ENCODE assay signal across 26 cellular contexts in genomic region chr6:140360651-140361050, GRCh38.
DNase-seq lines count a peak whose midpoint lies in the region; ATAC-seq, FAIRE-seq and TF ChIP-seq lines count a peak whose summit lies in the region.
"Had no signal": no experiment of that assay in that cellular context is flagged by ENCODE, and none has a peak within 500 bp of the region (broad histone marks: within the 10 kb centered on the region; RNA-seq: fewer than 3 reads in every experiment).

No MANE protein-coding gene starts in this region.

- H3K36me3 ChIP-seq in H1 (ENCODE audit: control insufficient read depth in 2 of 4, insufficient read depth in 4 of 4, low read length in 3 of 4) (no peaks in the 10 kb centered on the region; a peak in 1 of 8 replicates), mesenchymal stem cell (ENCODE audit: control insufficient read depth in 1 of 2, insufficient read depth in 2 of 2, low read depth in 1 of 2, low read length in 2 of 2) (peaks cover 0 to 3% of the 10 kb centered on the region in 2 experiments), small intestine (ENCODE audit: control insufficient read depth in 2 of 2, insufficient read depth in 2 of 2, low read length in 2 of 2) (no peaks in the 10 kb centered on the region)
- H3K36me3 ChIP-seq: BLaER1 treated with 17β-estradiol and CSF1 and Interleukin-3, amounts not matched to agents 10 nM and 100 nM; neutrophil; sigmoid colon; suprapubic skin had no signal

- H3K4me3 ChIP-seq in H1 (ENCODE audit: extremely low read depth in 1 of 4, insufficient read depth in 2 of 4, low read depth in 3 of 4, low read length in 4 of 4) = no peak overlapping the region
- no peak overlapping the region for H3K4me3 ChIP-seq in mesenchymal stem cell (ENCODE audit: insufficient read depth in 1 of 2, low read depth in 1 of 2, low read length in 2 of 2)
- no peak overlapping the region for H3K4me3 ChIP-seq in small intestine (ENCODE audit: low read depth in 1 of 2, low read length in 2 of 2)
- H3K4me3 ChIP-seq: BLaER1 treated with 17β-estradiol and CSF1 and Interleukin-3, amounts not matched to agents 10 nM and 100 nM; sigmoid colon; suprapubic skin had no signal

- no peak overlapping the region for H2BK12ac ChIP-seq in H1 (ENCODE audit: low read depth, low read length)
- no peak overlapping the region for H2BK12ac ChIP-seq in mesenchymal stem cell (ENCODE audit: low read length in 2 of 2)

- H3K23ac ChIP-seq in H1 (ENCODE audit: insufficient read length) (no peak overlapping the region), mesenchymal stem cell (ENCODE audit: low read length in 2 of 2) (no peak overlapping the region)

- H3K18ac ChIP-seq in H1 (ENCODE audit: extremely low read depth, low read length) (no peak overlapping the region), mesenchymal stem cell (ENCODE audit: low read depth in 1 of 2, low read length in 2 of 2) (no peak overlapping the region)

- POLR2A ChIA-PET in H1 (lab: Charles Lee; ENCODE audit: partially characterized antibody) = no interaction called here

- H4K8ac ChIP-seq in H1 (ENCODE audit: extremely low read depth, insufficient read depth, low read length) = no peak overlapping the region
- no peak overlapping the region for H4K8ac ChIP-seq in mesenchymal stem cell (ENCODE audit: low read length)

- peaks cover 17% of the 10 kb centered on the region for H3K36me3 Mint-ChIP-seq in nephron progenitor cell (ENCODE audit: low read depth)
- H3K36me3 Mint-ChIP-seq: activated naive CD8-positive, alpha-beta T cell treated with anti-CD3 and anti-CD28 coated beads, Interleukin-2, amount 10 ng/mL, durations not matched to agents 7 days and 5 days had no signal

- CTCF ChIA-PET in H1 (lab: Charles Lee; ENCODE audit: partially characterized antibody) = interaction anchor here (1.0 kb wide), 1 partner anchor 55 kb away, joined by 3 read pairs; no protein-coding TSS in a partner anchor

- H2AK5ac ChIP-seq in H1 (ENCODE audit: low read depth, low read length) = no peak overlapping the region
- no peak overlapping the region for H2AK5ac ChIP-seq in mesenchymal stem cell (ENCODE audit: low read length, severe bottlenecking)

- H3K14ac ChIP-seq in H1 (ENCODE audit: insufficient read length) = no peak overlapping the region
- H3K14ac ChIP-seq in mesenchymal stem cell (ENCODE audit: low read length in 2 of 2) = no peak overlapping the region

- H4K91ac ChIP-seq in H1 (replicated peaks; ENCODE audit: insufficient read length, low read length) = no peak overlapping the region
- no peak overlapping the region for H4K91ac ChIP-seq in mesenchymal stem cell (ENCODE audit: low read length)

- H3K4me2 ChIP-seq in H1 (ENCODE audit: insufficient read depth in 1 of 2, low read depth in 2 of 2, low read length in 2 of 2) = no peak overlapping the region
- H3K4me2 ChIP-seq in mesenchymal stem cell (ENCODE audit: low read length, poor library complexity, severe bottlenecking) = no peak overlapping the region
- H3K4me2 ChIP-seq: BLaER1 treated with 17β-estradiol and CSF1 and Interleukin-3, amounts not matched to agents 10 nM and 100 nM had no signal

- DNase-seq in EL (peak; percentile 31), NCI-H1105 treated with DMSO at 0.1 percent for 48 hours (lab: John Stamatoyannopoulos, UW) (peak; percentile 87), H1 (ENCODE audit: low read depth in 1 of 2, low spot score in 2 of 2) (no peak), mesenchymal stem cell (peak; percentile 68), small intestine (no peak), nephron progenitor cell (no peak)
- DNase-seq: activated CD4-positive, alpha-beta T cell treated with anti-CD3 and anti-CD28 coated beads, Interleukin-2, amount 10 ng/mL, durations not matched to agents 24 days and 14 days; activated effector memory CD4-positive, alpha-beta T cell treated with anti-CD3 and anti-CD28 coated beads, Interleukin-2, amount 50 U/mL, for 16 hours; activated naive CD8-positive, alpha-beta T cell treated with anti-CD3 and anti-CD28 coated beads, Interleukin-2, amount 10 ng/mL, durations not matched to agents 7 days and 5 days; activated T-cell treated with anti-CD3 and anti-CD28 coated beads, Interleukin-2, amount 50 U/mL, for 1 hour; Caco-2; HCEC 1CT; kidney; NCI-H526; SIG-M5; sigmoid colon; stimulated activated CD4-positive, alpha-beta T cell treated with anti-CD3 and anti-CD28 coated beads, Interleukin-15, amount 100 ng/mL, for 24 hours; stimulated activated naive B cell treated with anti-CD40 and anti-IgM and Interleukin-4, amounts not matched to agents 10 μg/mL and 1 μg/mL and 100 μg/mL, for 72 hours had no signal

- H3K79me1 ChIP-seq in H1 (ENCODE audit: low read depth, low read length) = no peaks in the 10 kb centered on the region
- no peaks in the 10 kb centered on the region for H3K79me1 ChIP-seq in mesenchymal stem cell (replicated peaks; ENCODE audit: low read length, poor library complexity, severe bottlenecking)

- no peak overlapping the region for H3K4me3 Mint-ChIP-seq in nephron progenitor cell
- H3K4me3 Mint-ChIP-seq: activated CD4-positive, alpha-beta T cell treated with anti-CD3 and anti-CD28 coated beads, Interleukin-2, amount 10 ng/mL, durations not matched to agents 24 days and 14 days; activated naive CD8-positive, alpha-beta T cell treated with anti-CD3 and anti-CD28 coated beads, Interleukin-2, amount 10 ng/mL, durations not matched to agents 7 days and 5 days; central memory CD8-positive, alpha-beta T cell; stimulated activated naive B cell treated with anti-CD40 and anti-IgM and Interleukin-4, amounts not matched to agents 10 μg/mL and 1 μg/mL and 100 μg/mL, for 72 hours had no signal

- H3K27me3 Mint-ChIP-seq in nephron progenitor cell (ENCODE audit: low read depth, poor library complexity) = peaks cover 5% of the 10 kb centered on the region
- H3K27me3 Mint-ChIP-seq: activated CD4-positive, alpha-beta T cell treated with anti-CD3 and anti-CD28 coated beads, Interleukin-2, amount 10 ng/mL, durations not matched to agents 24 days and 14 days; central memory CD8-positive, alpha-beta T cell; progenitor cell of endocrine pancreas; stimulated activated naive B cell treated with anti-CD40 and anti-IgM and Interleukin-4, amounts not matched to agents 10 μg/mL and 1 μg/mL and 100 μg/mL, for 72 hours had no signal

- H2BK20ac ChIP-seq in H1 (ENCODE audit: low read length) = no peak overlapping the region

- no peak overlapping the region for H3K56ac ChIP-seq in H1 (replicated peaks; ENCODE audit: insufficient read length, low read depth, low read length)

- TF ChIP-seq RAD21 in H1 (IDR thresholded peaks at IDR 0.05 in 1 of 2, conservative IDR thresholded peaks at IDR 0.05 in 1 of 2; ENCODE audit: low read depth in 2 of 2, low read length in 2 of 2) = no peak

- H2BK15ac ChIP-seq in H1 (ENCODE audit: low read length) (no peak overlapping the region), mesenchymal stem cell (ENCODE audit: low read depth, poor library complexity, severe bottlenecking) (no peak overlapping the region)

- H2AFZ ChIP-seq in H1 (ENCODE audit: low read length) (peak overlapping the region; percentile 40; the same call in 1 of the 2 replicates), mesenchymal stem cell (ENCODE audit: low read depth, low read length) (no peak overlapping the region)

- H3K4me1 ChIP-seq in H1 (replicated peaks in 1 of 4; ENCODE audit: control insufficient read depth in 3 of 4, insufficient read depth in 4 of 4, low read length in 3 of 4) (no peaks in the 10 kb centered on the region), mesenchymal stem cell (ENCODE audit: control insufficient read depth, insufficient read depth, low read depth, low read length) (no peaks in the 10 kb centered on the region), small intestine (ENCODE audit: control insufficient read depth in 2 of 2, insufficient read depth in 1 of 2, low read depth in 1 of 2, low read length in 1 of 2) (no peaks in the 10 kb centered on the region)
- H3K4me1 ChIP-seq: BLaER1 treated with 17β-estradiol and CSF1 and Interleukin-3, amounts not matched to agents 10 nM and 100 nM; Caco-2; suprapubic skin had no signal

- no peaks in the 10 kb centered on the region for H3K23me2 ChIP-seq in H1 (ENCODE audit: low read depth, low read length)

- TF ChIP-seq CTCF in H1 (IDR thresholded peaks at IDR 0.05; ENCODE audit: control extremely low read depth in 1 of 3, insufficient read depth in 1 of 3, low read depth in 1 of 3, low read length in 3 of 3) (no peak), nephron progenitor cell (IDR thresholded peaks at IDR 0.05) (no peak)

- H3K27ac ChIP-seq in H1 (ENCODE audit: low read depth, low read length) (no peak overlapping the region), mesenchymal stem cell (ENCODE audit: low read length, poor library complexity, severe bottlenecking) (no peak overlapping the region), small intestine (ENCODE audit: low read depth in 1 of 2, low read length in 1 of 2) (no peak overlapping the region)
- H3K27ac ChIP-seq: BLaER1 treated with 17β-estradiol and CSF1 and Interleukin-3, amounts not matched to agents 10 nM and 100 nM; neutrophil; suprapubic skin had no signal

- H2BK5ac ChIP-seq in H1 (ENCODE audit: low read depth, low read length) (no peak overlapping the region), mesenchymal stem cell (ENCODE audit: low read depth, low read length, poor library complexity, severe bottlenecking) (no peak overlapping the region)

- ATAC-seq in GM18858 (IDR thresholded peaks at IDR 0.05; ENCODE audit: unreplicated experiment) (no peak), GM19328 (IDR thresholded peaks at IDR 0.05; ENCODE audit: unreplicated experiment) (no peak)
- ATAC-seq: stimulated activated naive B cell treated with anti-CD40 and anti-IgM and Interleukin-4, amounts not matched to agents 10 μg/mL and 1 μg/mL and 100 μg/mL, for 72 hours had no signal

- H3K4ac ChIP-seq in H1 (replicated peaks; ENCODE audit: insufficient read length, low read depth, low read length) = no peak overlapping the region
- H3K4ac ChIP-seq in mesenchymal stem cell (ENCODE audit: low read depth in 1 of 2, low read length in 2 of 2) = no peak overlapping the region

- H3K79me2 ChIP-seq in H1 (ENCODE audit: control insufficient read depth in 1 of 2, insufficient read depth in 2 of 2, low read length in 2 of 2) = no peaks in the 10 kb centered on the region

- WGBS in H1 (ENCODE audit: extremely low coverage in 1 of 2, insufficient coverage in 1 of 2, insufficient read length in 1 of 2, insufficient replicate concordance in 2 of 2, low coverage in 1 of 2, low lambda C conversion rate in 2 of 2, missing lambda C conversion rate in 1 of 2), 2 experiments = 93% methylated on average over 3 of the region's 3 CpGs; no CpG with 5 or more reads in 1 of the 2 experiments
- 14% methylated on average over 1 of the region's 3 CpGs for WGBS in mesenchymal stem cell
- 38 to 46% (median 38%) methylated on average over 3 of the region's 3 CpGs for WGBS in small intestine, 3 donors

- H2BK120ac ChIP-seq in H1 (replicated peaks; ENCODE audit: low read depth, low read length) = no peak overlapping the region
- H2BK120ac ChIP-seq in mesenchymal stem cell (ENCODE audit: low read depth, low read length) = no peak overlapping the region

- no peak for FAIRE-seq in H1 (lab: Jason Lieb, UNC)
- no peak for FAIRE-seq in small intestine (lab: Jason Lieb, UNC)
- FAIRE-seq: kidney, RCC 7860 had no signal

- H3K27ac Mint-ChIP-seq in nephron progenitor cell = no peak overlapping the region
- H3K27ac Mint-ChIP-seq: activated CD4-positive, alpha-beta T cell treated with anti-CD3 and anti-CD28 coated beads, Interleukin-2, amount 10 ng/mL, durations not matched to agents 24 days and 14 days; activated naive CD8-positive, alpha-beta T cell treated with anti-CD3 and anti-CD28 coated beads, Interleukin-2, amount 10 ng/mL, durations not matched to agents 7 days and 5 days; progenitor cell of endocrine pancreas; stimulated activated naive B cell treated with anti-CD40 and anti-IgM and Interleukin-4, amounts not matched to agents 10 μg/mL and 1 μg/mL and 100 μg/mL, for 72 hours had no signal

- no peak overlapping the region for H3K9ac ChIP-seq in H1 (replicated peaks in 1 of 4; ENCODE audit: extremely low read depth in 1 of 4, low read depth in 3 of 4, low read length in 3 of 4)
- H3K9ac ChIP-seq in mesenchymal stem cell (ENCODE audit: low read length) = no peak overlapping the region
- H3K9ac ChIP-seq: BLaER1 treated with 17β-estradiol and CSF1 and Interleukin-3, amounts not matched to agents 10 nM and 100 nM had no signal

- no peak for TF ChIP-seq EP300 in H1 (IDR thresholded peaks at IDR 0.05; ENCODE audit: borderline replicate concordance in 1 of 2, low read depth in 2 of 2, low read length in 2 of 2)

- H4K5ac ChIP-seq in H1 (ENCODE audit: insufficient read length, low read depth, low read length) = no peak overlapping the region

- TF ChIP-seq POLR2A in H1 (IDR thresholded peaks at IDR 0.05; ENCODE audit: control extremely low read depth in 1 of 2, low read depth in 2 of 2, low read length in 2 of 2) = no peak

- no peaks in the 10 kb centered on the region for H4K20me1 ChIP-seq in H1 (replicated peaks in 1 of 2; ENCODE audit: control insufficient read depth in 1 of 2, insufficient read depth in 2 of 2, low read length in 2 of 2)
- H4K20me1 ChIP-seq: BLaER1 treated with 17β-estradiol and CSF1 and Interleukin-3, amounts not matched to agents 10 nM and 100 nM had no signal

- no peaks in the 10 kb centered on the region for H3K4me1 Mint-ChIP-seq in nephron progenitor cell
- H3K4me1 Mint-ChIP-seq: activated CD4-positive, alpha-beta T cell treated with anti-CD3 and anti-CD28 coated beads, Interleukin-2, amount 10 ng/mL, durations not matched to agents 24 days and 14 days; activated naive CD8-positive, alpha-beta T cell treated with anti-CD3 and anti-CD28 coated beads, Interleukin-2, amount 10 ng/mL, durations not matched to agents 7 days and 5 days; central memory CD8-positive, alpha-beta T cell; stimulated activated naive B cell treated with anti-CD40 and anti-IgM and Interleukin-4, amounts not matched to agents 10 μg/mL and 1 μg/mL and 100 μg/mL, for 72 hours had no signal

- H3K9me3 Mint-ChIP-seq in nephron progenitor cell = peaks cover 29% of the 10 kb centered on the region
- H3K9me3 Mint-ChIP-seq: activated CD4-positive, alpha-beta T cell treated with anti-CD3 and anti-CD28 coated beads, Interleukin-2, amount 10 ng/mL, durations not matched to agents 24 days and 14 days; central memory CD8-positive, alpha-beta T cell had no signal

- H3K9me3 ChIP-seq in H1 (ENCODE audit: insufficient read depth in 2 of 2, low read depth in 1 of 2, low read length in 1 of 2) = peaks cover 8 to 19% of the 10 kb centered on the region in 2 experiments
- H3K9me3 ChIP-seq in mesenchymal stem cell (ENCODE audit: control insufficient read depth, low read length) = peaks cover 8% of the 10 kb centered on the region
- H3K9me3 ChIP-seq in small intestine (ENCODE audit: control insufficient read depth, low read depth) = peaks cover 2% of the 10 kb centered on the region
- H3K9me3 ChIP-seq: suprapubic skin had no signal

- H3K27me3 ChIP-seq in H1 (replicated peaks in 1 of 4; ENCODE audit: control insufficient read depth in 3 of 4, extremely low read depth in 1 of 4, insufficient read depth in 3 of 4, low read length in 3 of 4) = no peaks in the 10 kb centered on the region
- H3K27me3 ChIP-seq in mesenchymal stem cell (ENCODE audit: control insufficient read depth in 1 of 2, insufficient read depth in 1 of 2, low read length in 2 of 2) = no peaks in the 10 kb centered on the region
- no peaks in the 10 kb centered on the region for H3K27me3 ChIP-seq in small intestine (ENCODE audit: control insufficient read depth in 2 of 2, insufficient read depth in 2 of 2, low read length in 2 of 2)
- H3K27me3 ChIP-seq: BLaER1 treated with 17β-estradiol and CSF1 and Interleukin-3, amounts not matched to agents 10 nM and 100 nM; neutrophil; sigmoid colon; suprapubic skin had no signal

Comparison
In these comparisons a context has a peak if more than half of its experiments do, and no peak if none do; other contexts are left out.
1. DNase-seq: peak in EL (single experiment), NCI-H1105 treated with DMSO at 0.1 percent for 48 hours (single experiment) and mesenchymal stem cell (single experiment); none in H1 (0 of 2), small intestine (single experiment) and nephron progenitor cell (single experiment).